Comparison of ENCODE assay signal across 10 cellular contexts in the genomic region with DNA sequence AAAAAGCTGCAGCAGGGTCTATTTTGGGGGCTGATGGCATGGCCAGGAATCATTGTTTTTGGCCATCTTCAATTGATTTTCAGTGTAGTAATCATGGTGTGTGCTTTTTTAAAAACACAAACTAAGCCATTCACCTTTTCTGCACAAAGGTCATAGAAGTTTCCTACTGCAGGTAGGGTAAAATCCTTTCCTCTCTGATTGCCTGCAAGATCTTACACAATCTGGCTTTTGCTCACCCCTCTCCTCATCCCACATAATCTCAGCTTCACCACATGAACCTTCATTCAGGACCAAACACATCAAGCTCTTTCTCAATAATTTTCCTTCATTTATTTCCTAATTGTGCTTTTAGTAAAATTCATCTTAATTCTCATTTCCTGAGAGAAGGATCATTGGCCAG. TPM values are rescaled to one million over a fixed set of nuclear protein-coding genes. Genes with fewer than 3 reads are reported as not detected.
DNase-seq lines count a peak whose midpoint lies in the region; ATAC-seq and TF ChIP-seq lines count a peak whose summit lies in the region.
"Had no signal": no experiment of that assay in that cellular context is flagged by ENCODE, and none has a peak within 500 bp of the region (broad histone marks: within the 10 kb centered on the region; RNA-seq: fewer than 3 reads in every experiment).

No MANE protein-coding gene starts in this region.

- H3K79me2 ChIP-seq in Karpas-422 (ENCODE audit: low read length) (no peaks in the 10 kb centered on the region), mesendoderm (ENCODE audit: control insufficient read depth, insufficient read depth, low read length) (no peaks in the 10 kb centered on the region)

- peak overlapping the region; percentile 43 for H3K4me3 Mint-ChIP-seq in stimulated activated naive CD8-positive, alpha-beta T cell treated with anti-CD3 and anti-CD28 coated beads, Interleukin-15, Interleukin-2, amounts not matched to agents 100 ng/mL and 50 ng/mL, for 24 hours

- no peak overlapping the region for H3K4me3 ChIP-seq in Peyer's patch
- H3K4me3 ChIP-seq in right lobe of liver: no peak overlapping the region
- no peak overlapping the region for H3K4me3 ChIP-seq in Karpas-422 (ENCODE audit: low read length)
- no peak overlapping the region for H3K4me3 ChIP-seq in mesendoderm (ENCODE audit: low read length)

- no peaks in the 10 kb centered on the region for H3K79me1 ChIP-seq in mesendoderm (ENCODE audit: low read length)

- no peaks in the 10 kb centered on the region for H3K9me2 ChIP-seq in Karpas-422 (replicated peaks; ENCODE audit: insufficient read depth, low read length)

- peaks cover 18% of the 10 kb centered on the region for H3K9me3 Mint-ChIP-seq in stimulated activated naive CD8-positive, alpha-beta T cell treated with anti-CD3 and anti-CD28 coated beads, Interleukin-15, Interleukin-2, amounts not matched to agents 100 ng/mL and 50 ng/mL, for 24 hours

- H3K18ac ChIP-seq in mesendoderm (ENCODE audit: low read length): no peak overlapping the region

- H3K4me1 ChIP-seq in Peyer's patch (peaks cover 0 to 8% (median 8%) of the 10 kb centered on the region in 4 donors), right lobe of liver (peaks cover 0 to 36% (median 15%) of the 10 kb centered on the region in 4 donors), Karpas-422 (ENCODE audit: low read length) (no peaks in the 10 kb centered on the region), mesendoderm (ENCODE audit: control insufficient read depth, low read depth, low read length) (no peaks in the 10 kb centered on the region)

- H3K4me2 ChIP-seq in Karpas-422 (ENCODE audit: low read depth, low read length, poor library complexity, severe bottlenecking) (no peak overlapping the region), mesendoderm (ENCODE audit: low read length) (no peak overlapping the region)

- DNase-seq in stimulated activated naive CD8-positive, alpha-beta T cell treated with anti-CD3 and anti-CD28 coated beads, Interleukin-15, Interleukin-2, amounts not matched to agents 100 U/mL and 50 U/mL, for 24 hours: no peak
- DNase-seq in Peyer's patch (no peak), right lobe of liver (no peak), Karpas-422 (no peak), mesendoderm (no peak)
- DNase-seq in stimulated activated CD4-positive, alpha-beta T cell treated with anti-CD3 and anti-CD28 coated beads, Interleukin-4, amount 100 ng/mL, for 4 hours: no peak
- DNase-seq: activated effector memory CD4-positive, alpha-beta T cell treated with Interleukin-2 at 50 U/mL for 16 hours; stimulated activated CD4-positive, alpha-beta T cell treated with anti-CD3 and anti-CD28 coated beads, Interleukin-2, amount 100 ng/mL, for 24 hours had no signal

- no peak overlapping the region for H2BK15ac ChIP-seq in mesendoderm (replicated peaks; ENCODE audit: low read depth)

- no peak for ATAC-seq in stimulated activated naive CD8-positive, alpha-beta T cell treated with anti-CD3 and anti-CD28 coated beads, Interleukin-15, Interleukin-2, amounts not matched to agents 100 U/mL and 50 U/mL, for 24 hours
- ATAC-seq in right lobe of liver: peak; percentile 82 to 89 (median 85)
- no peak for ATAC-seq in HG02852 (IDR thresholded peaks at IDR 0.05; ENCODE audit: unreplicated experiment)

- TF ChIP-seq CTCF in Peyer's patch (IDR thresholded peaks at IDR 0.05) (no peak), right lobe of liver (IDR thresholded peaks at IDR 0.05) (no peak)

- TF ChIP-seq POLR2A in Peyer's patch (IDR thresholded peaks at IDR 0.05): no peak
- TF ChIP-seq POLR2A in right lobe of liver (IDR thresholded peaks at IDR 0.05): no peak

- no peak overlapping the region for H3K23ac ChIP-seq in mesendoderm (ENCODE audit: low read length)

- no peaks in the 10 kb centered on the region for H3K27me3 Mint-ChIP-seq in stimulated activated naive CD8-positive, alpha-beta T cell treated with anti-CD3 and anti-CD28 coated beads, Interleukin-15, Interleukin-2, amounts not matched to agents 100 ng/mL and 50 ng/mL, for 24 hours

- no peaks in the 10 kb centered on the region for H4K20me1 ChIP-seq in Karpas-422 (ENCODE audit: insufficient read depth, low read depth, low read length)

- H3K27me3 ChIP-seq in Peyer's patch (no peaks in the 10 kb centered on the region), right lobe of liver (no peaks in the 10 kb centered on the region), Karpas-422 (ENCODE audit: low read length) (no peaks in the 10 kb centered on the region), mesendoderm (ENCODE audit: insufficient read depth, low read length, poor library complexity) (no peaks in the 10 kb centered on the region)

- no peak overlapping the region for H3K4ac ChIP-seq in mesendoderm (ENCODE audit: low read depth, low read length)

- no peak overlapping the region for H2BK120ac ChIP-seq in mesendoderm (ENCODE audit: low read depth, low read length)

- peaks cover 55% of the 10 kb centered on the region for H3K4me1 Mint-ChIP-seq in stimulated activated naive CD8-positive, alpha-beta T cell treated with anti-CD3 and anti-CD28 coated beads, Interleukin-15, Interleukin-2, amounts not matched to agents 100 ng/mL and 50 ng/mL, for 24 hours (ENCODE audit: low read depth)

- peaks cover 3% of the 10 kb centered on the region for H3K36me3 Mint-ChIP-seq in stimulated activated naive CD8-positive, alpha-beta T cell treated with anti-CD3 and anti-CD28 coated beads, Interleukin-15, Interleukin-2, amounts not matched to agents 100 ng/mL and 50 ng/mL, for 24 hours (ENCODE audit: low read depth)

- H3K36me3 ChIP-seq in Peyer's patch (no peaks in the 10 kb centered on the region), right lobe of liver (no peaks in the 10 kb centered on the region), Karpas-422 (ENCODE audit: insufficient read depth, low read length) (no peaks in the 10 kb centered on the region), mesendoderm (ENCODE audit: control insufficient read depth, insufficient read depth, low read length) (no peaks in the 10 kb centered on the region)

- no peak overlapping the region for H2AFZ ChIP-seq in Karpas-422 (ENCODE audit: low read length)

- peak overlapping the region; percentile 13 to 49 (median 44) for H3K27ac ChIP-seq in Peyer's patch
- peak overlapping the region; percentile 35 to 72 (median 65) for H3K27ac ChIP-seq in right lobe of liver
- H3K27ac ChIP-seq in Karpas-422 (ENCODE audit: low read length): no peak overlapping the region
- no peak overlapping the region for H3K27ac ChIP-seq in mesendoderm (ENCODE audit: low read depth, low read length)

- H4K8ac ChIP-seq in mesendoderm (ENCODE audit: low read depth, low read length): no peak overlapping the region

- H3K9ac ChIP-seq in Karpas-422 (ENCODE audit: low read length): no peak overlapping the region
- no peak overlapping the region for H3K9ac ChIP-seq in mesendoderm (ENCODE audit: low read length)

- intact Hi-C loops in right lobe of liver (cut with DNase I): no loop called here

- no peak overlapping the region for H3K56ac ChIP-seq in mesendoderm (ENCODE audit: low read length)

- H2BK5ac ChIP-seq in mesendoderm (ENCODE audit: low read length): no peak overlapping the region

- H3K9me3 ChIP-seq in Peyer's patch (peaks cover 0 to 3% (median 0%) of the 10 kb centered on the region in 4 donors), right lobe of liver (no peaks in the 10 kb centered on the region), Karpas-422 (ENCODE audit: low read length) (no peaks in the 10 kb centered on the region)

- H2AK5ac ChIP-seq in mesendoderm (ENCODE audit: low read length): no peak overlapping the region

- peak overlapping the region; percentile 93 for H3K27ac Mint-ChIP-seq in stimulated activated naive CD8-positive, alpha-beta T cell treated with anti-CD3 and anti-CD28 coated beads, Interleukin-15, Interleukin-2, amounts not matched to agents 100 ng/mL and 50 ng/mL, for 24 hours

- no peak overlapping the region for H4K5ac ChIP-seq in mesendoderm (ENCODE audit: low read length)

RNA-seq across cellular contexts. Expression of a gene that starts 38.3 kb away (rescaled TPM):
- total RNA-seq in Peyer's patch (10 to 100 TPM in 1 of 4 donors, 1 to 10 TPM in 3; 1.6 to 14.0 (median 3.1) TPM), right lobe of liver (1 to 10 TPM in 5 of 6 experiments, under 1 TPM in 1; 0.44 to 5.0 (median 1.5) TPM)
- total RNA-seq in Karpas-422 (2014; rRNA removed; shearing (Covaris generic); ENCODE audit: low replicate concordance): not detected in 2 replicates
- not detected for polyA plus RNA-seq in mesendoderm (2013, experiment 1 of 2)
- 0.01 TPM for polyA plus RNA-seq in mesendoderm (2013, experiment 2 of 2)

RNA-seq across cellular contexts. Expression of a gene that starts 52.9 kb away (rescaled TPM):
- total RNA-seq in Peyer's patch (not detected), right lobe of liver (under 1 TPM in 3 of 6 experiments, not detected in 3; 0.06 to 0.15 (median 0.07) TPM)
- not detected in 2 replicates for total RNA-seq in Karpas-422 (2014; rRNA removed; shearing (Covaris generic); ENCODE audit: low replicate concordance)
- 0.01 TPM for polyA plus RNA-seq in mesendoderm (2013, experiment 1 of 2)
- polyA plus RNA-seq in mesendoderm (2013, experiment 2 of 2): 0.01 TPM

Comparison
In these comparisons a context has a peak if more than half of its experiments do, and no peak if none do; other contexts are left out.
1. ATAC-seq: peak in right lobe of liver (4 of 4); none in stimulated activated naive CD8-positive, alpha-beta T cell treated with anti-CD3 and anti-CD28 coated beads, Interleukin-15, Interleukin-2, amounts not matched to agents 100 U/mL and 50 U/mL, for 24 hours (single experiment) and HG02852 (single experiment).
2. H3K27ac ChIP-seq: peak in Peyer's patch (4 of 4) and right lobe of liver (3 of 3); none in Karpas-422 (single experiment) and mesendoderm (single experiment).